Comparison of ENCODE assay signal across 8 cellular contexts in the genomic region with DNA sequence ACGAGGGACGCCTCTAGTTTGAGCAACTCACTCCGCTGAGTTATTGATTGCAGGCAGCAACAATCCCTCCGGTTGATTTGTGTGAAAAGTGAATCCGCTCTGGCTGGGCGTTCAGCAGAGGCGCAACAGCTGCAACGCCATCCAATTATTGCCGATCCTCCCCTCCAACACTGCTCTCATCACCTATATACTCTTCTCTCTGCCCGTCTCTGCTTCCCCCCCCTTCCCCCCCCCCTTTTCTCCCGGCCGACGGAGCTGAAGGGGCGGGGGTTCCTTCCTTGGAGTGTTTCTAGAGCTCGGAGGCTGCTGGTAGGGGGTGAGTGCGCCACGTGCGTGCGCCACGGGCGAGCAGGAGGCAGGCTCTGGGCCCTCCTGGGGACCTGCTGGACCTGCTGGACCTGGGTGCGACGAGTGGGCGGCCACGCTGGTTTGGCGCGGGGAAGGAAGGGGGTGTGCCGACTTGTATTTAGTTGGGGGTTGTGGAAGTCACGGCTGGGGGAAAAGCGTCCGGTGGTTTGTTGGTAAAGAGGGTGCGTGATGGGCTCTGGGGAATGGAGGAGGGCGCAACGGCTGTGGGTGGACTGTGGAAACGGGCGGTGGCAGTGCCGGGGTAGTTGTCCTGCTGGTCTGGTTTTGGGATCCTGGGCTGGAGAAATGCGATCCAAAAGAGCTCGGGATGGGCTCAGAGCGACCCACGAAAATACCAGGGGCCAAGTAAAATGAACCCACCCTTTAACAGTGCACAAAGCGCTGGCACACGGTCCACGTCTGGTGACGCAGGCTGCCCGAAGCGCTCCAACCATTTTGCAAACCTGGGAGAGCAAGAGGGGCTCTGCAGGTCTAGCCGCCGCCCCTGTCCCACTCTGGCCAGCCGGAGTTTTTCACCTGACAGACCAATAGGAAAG. TPM values are rescaled to one million over a fixed set of nuclear protein-coding genes. Genes with fewer than 3 reads are reported as not detected.
DNase-seq lines count a peak whose midpoint lies in the region; ATAC-seq and TF ChIP-seq lines count a peak whose summit lies in the region.

No MANE protein-coding gene starts in this region.

- H3K27me3 ChIP-seq in right lobe of liver (no peaks in the 10 kb centered on the region), BE2C (peaks cover 62% of the 10 kb centered on the region)

- H3K9ac ChIP-seq in ES-I3 (ENCODE audit: low read depth, low read length): peak overlapping the region; percentile 94

- ATAC-seq in GM21717 (IDR thresholded peaks at IDR 0.05; ENCODE audit: unreplicated experiment) (peak; percentile 44), right lobe of liver (peak; percentile 75 to 83 (median 78)), GM18858 (IDR thresholded peaks at IDR 0.05; ENCODE audit: unreplicated experiment) (no peak)

- H3K27ac ChIP-seq in cingulate gyrus (ENCODE audit: low read depth, low read length) (peak overlapping the region; percentile 89), right lobe of liver (peak overlapping the region; percentile 44 to 73 (median 47)), substantia nigra (ENCODE audit: low read depth, low read length, poor library complexity, severe bottlenecking) (peak overlapping the region; percentile 66)

- DNase-seq in NCI-H82 treated with DMSO at 0.1 percent for 48 hours (lab: John Stamatoyannopoulos, UW; ENCODE audit: unreplicated experiment) (peak; percentile 29), right lobe of liver (peak; percentile 52 to 65 (median 64)), substantia nigra (lab: John Stamatoyannopoulos, UW) (peak in 46 of 49 donors; percentile 12 to 75 (median 44)), BE2C (no peak)

- no peaks in the 10 kb centered on the region for H3K36me3 ChIP-seq in ES-I3 (ENCODE audit: insufficient read depth, low read length)
- H3K36me3 ChIP-seq in right lobe of liver: no peaks in the 10 kb centered on the region
- no peaks in the 10 kb centered on the region for H3K36me3 ChIP-seq in BE2C

- intact Hi-C loops in right lobe of liver (cut with DNase I): no loop called here

- TF ChIP-seq POLR2A in right lobe of liver (IDR thresholded peaks at IDR 0.05): no peak

- 2% methylated on average over 30 of the region's 50 CpGs for WGBS in right lobe of liver (ENCODE audit: insufficient coverage, low coverage, low lambda C conversion rate, missing lambda C conversion rate)

- H3K4me3 ChIP-seq in right lobe of liver (peak overlapping the region; percentile 19 to 36 (median 28)), BE2C (ENCODE audit: low read depth, low read length) (no peak overlapping the region)

- no peaks in the 10 kb centered on the region for H3K4me1 ChIP-seq in ES-I3 (ENCODE audit: insufficient read depth, low read length)
- H3K4me1 ChIP-seq in right lobe of liver: peaks cover 0 to 2% (median 0%) of the 10 kb centered on the region in 4 donors
- H3K4me1 ChIP-seq in BE2C: no peaks in the 10 kb centered on the region

- TF ChIP-seq CTCF in right lobe of liver (IDR thresholded peaks at IDR 0.05): no peak
- TF ChIP-seq CTCF in BE2C (IDR thresholded peaks at IDR 0.05; ENCODE audit: low read depth, low read length): no peak

- H3K9me3 ChIP-seq in ES-I3 (ENCODE audit: control insufficient read depth, insufficient read depth, low read length) (no peaks in the 10 kb centered on the region), right lobe of liver (no peaks in the 10 kb centered on the region), BE2C (no peaks in the 10 kb centered on the region)

RNA-seq across cellular contexts. Expression of a gene that starts 6.4 kb away (rescaled TPM):
- total RNA-seq in right lobe of liver: 10 to 100 TPM in 2 of 6 experiments, 1 to 10 TPM in 4; 4.4 to 19.4 (median 6.4) TPM
- polyA plus RNA-seq in BE2C (2012; ENCODE audit: insufficient read depth, insufficient read length, low read depth): not detected
